In the genomic region with DNA sequence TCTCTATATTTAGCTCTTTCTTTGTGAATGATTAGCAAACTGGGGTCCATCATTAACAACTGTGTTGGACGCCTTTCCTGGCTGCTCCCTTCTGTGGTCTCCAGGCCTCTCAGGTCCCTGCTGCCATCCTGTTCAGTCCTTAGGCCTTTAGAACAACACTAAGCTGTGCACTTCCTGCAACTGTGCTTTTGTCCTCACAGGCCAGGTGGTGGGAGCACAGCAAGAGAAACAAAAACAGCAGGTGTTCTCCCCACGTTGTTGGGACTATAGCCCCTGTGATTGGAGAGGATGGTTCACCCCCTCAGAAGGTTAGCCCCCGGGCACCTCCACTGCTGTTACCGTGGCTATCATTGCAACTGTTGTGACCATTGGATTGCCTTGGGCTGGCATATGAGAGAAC, we compare ENCODE assay signal across 1 cellular context.
TF ChIP-seq lines count a peak whose summit lies in the region.

No MANE protein-coding gene starts in this region.

TF ChIP-seq in SK-N-SH, 30 proteins besides CTCF, POLR2A, EP300 and RAD21 (continued from another document):
- no peak for TF ChIP-seq USF1 (IDR thresholded peaks at IDR 0.05; ENCODE audit: borderline replicate concordance, low read depth)
- no peak for TF ChIP-seq GATA2 (CRISPR knock-in tag; IDR thresholded peaks at IDR 0.05)
